In genomic region chr5:117741655-117742226, GRCh38 we compare ENCODE assay signal across 18 cellular contexts.
DNase-seq lines count a peak whose midpoint lies in the region; ATAC-seq and TF ChIP-seq lines count a peak whose summit lies in the region.
"Had no signal": no experiment of that assay in that cellular context is flagged by ENCODE, and none has a peak within 500 bp of the region (broad histone marks: within the 10 kb centered on the region; RNA-seq: fewer than 3 reads in every experiment).

No MANE protein-coding gene starts in this region.

- H3K27ac ChIP-seq in VCaP: peak overlapping the region; percentile 66
- H3K27ac ChIP-seq in psoas muscle: no peak overlapping the region
- H3K27ac ChIP-seq: BLaER1, HL-60 had no signal

- H3K27me3 Mint-ChIP-seq in nephron progenitor cell (ENCODE audit: low read depth, poor library complexity): no peaks in the 10 kb centered on the region

- intact Hi-C loops in psoas muscle (cut with DNase I): no loop called here

- peaks cover 18% of the 10 kb centered on the region for H3K4me1 Mint-ChIP-seq in nephron progenitor cell
- H3K4me1 Mint-ChIP-seq: CD14-positive monocyte; CD4-positive, alpha-beta memory T cell; H9 had no signal

- ATAC-seq in psoas muscle: no peak
- ATAC-seq: GM12878 had no signal

- no peaks in the 10 kb centered on the region for H3K4me1 ChIP-seq in psoas muscle
- no peaks in the 10 kb centered on the region for H3K4me1 ChIP-seq in HAP-1
- H3K4me1 ChIP-seq: BLaER1 had no signal

- in situ Hi-C loops in HAP-1 (cut with MboI; ENCODE audit: low sequenced_read_pairs): no loop called here

- H3K36me3 ChIP-seq in psoas muscle (ENCODE audit: insufficient read depth in 1 of 2, low read depth in 1 of 2) (no peaks in the 10 kb centered on the region), HAP-1 (replicated peaks) (no peaks in the 10 kb centered on the region)
- H3K36me3 ChIP-seq: BLaER1 had no signal

- TF ChIP-seq CTCF in VCaP (conservative IDR thresholded peaks at IDR 0.05): no peak
- no peak for TF ChIP-seq CTCF in nephron progenitor cell (IDR thresholded peaks at IDR 0.05)
- no peak for TF ChIP-seq CTCF in psoas muscle (IDR thresholded peaks at IDR 0.05)

- DNase-seq in EH (ENCODE audit: low read depth) (peak; percentile 9), left kidney (ENCODE audit: low read depth, low spot score) (peak; percentile 17), nephron progenitor cell (no peak), T-helper 1 cell (no peak), psoas muscle (no peak), KG1 (lab: John Stamatoyannopoulos, UW) (no peak), HAP-1 (ENCODE audit: low spot score in 2 of 2) (no peak)
- DNase-seq: 8988T; Calu3; CD4-positive, alpha-beta memory T cell; DMS79 treated with DMSO at 0.1 percent for 48 hours; EL; H9 had no signal

- peak overlapping the region; percentile 10 for H3K4me3 Mint-ChIP-seq in nephron progenitor cell
- H3K4me3 Mint-ChIP-seq: CD14-positive monocyte; CD4-positive, alpha-beta memory T cell; H9 had no signal

- H3K36me3 Mint-ChIP-seq in nephron progenitor cell (ENCODE audit: low read depth): no peaks in the 10 kb centered on the region
- H3K36me3 Mint-ChIP-seq: CD14-positive monocyte; CD4-positive, alpha-beta memory T cell had no signal

- H3K27ac Mint-ChIP-seq in nephron progenitor cell: peak overlapping the region; percentile 23
- H3K27ac Mint-ChIP-seq: CD4-positive, alpha-beta memory T cell; H9 had no signal

- H3K9me3 ChIP-seq in psoas muscle (no peaks in the 10 kb centered on the region), HAP-1 (no peaks in the 10 kb centered on the region)
- H3K9me3 ChIP-seq: BLaER1 had no signal

- no peaks in the 10 kb centered on the region for H3K27me3 ChIP-seq in psoas muscle (ENCODE audit: insufficient read depth in 3 of 3, low read length in 2 of 3)
- H3K27me3 ChIP-seq in HAP-1 (ENCODE audit: low read depth): no peaks in the 10 kb centered on the region
- H3K27me3 ChIP-seq: BLaER1 had no signal

- no peaks in the 10 kb centered on the region for H3K9me3 Mint-ChIP-seq in nephron progenitor cell
- H3K9me3 Mint-ChIP-seq: H9 had no signal

- 67 to 80% (median 77%) methylated on average over 1 of the region's 1 CpG for WGBS in psoas muscle, 3 donors

- H3K4me3 ChIP-seq in psoas muscle (no peak overlapping the region), HAP-1 (no peak overlapping the region)
- H3K4me3 ChIP-seq: BLaER1, GM12878 had no signal

Comparison
In these comparisons a context has a peak if more than half of its experiments do, and no peak if none do; other contexts are left out.
1. DNase-seq: peak in EH (single experiment) and left kidney (single experiment); none in nephron progenitor cell (single experiment), T-helper 1 cell (0 of 5), psoas muscle (0 of 2), KG1 (single experiment) and HAP-1 (0 of 2).